ENCODE assay signal across 17 cellular contexts in genomic region chr20:34736106-34736505, GRCh38. TPM values are rescaled to one million over a fixed set of nuclear protein-coding genes. Genes with fewer than 3 reads are reported as not detected.
A peak's percentile ranks its signal among the peaks of the same experiment; 100 is the strongest.
DNase-seq lines count a peak whose midpoint lies in the region; ATAC-seq and TF ChIP-seq lines count a peak whose summit lies in the region.
"Had no signal": no experiment of that assay in that cellular context is flagged by ENCODE, and none has a peak within 500 bp of the region (broad histone marks: within the 10 kb centered on the region; RNA-seq: fewer than 3 reads in every experiment).

No MANE protein-coding gene starts in this region.

- H3K9me3 Mint-ChIP-seq in osteocyte (ENCODE audit: unreplicated experiment) (no peaks in the 10 kb centered on the region), HFFc6 (no peaks in the 10 kb centered on the region)
- H3K9me3 Mint-ChIP-seq: CD4-positive, CD25-positive, alpha-beta regulatory T cell; H9 had no signal

- TF ChIP-seq CTCF in heart left ventricle (IDR thresholded peaks at IDR 0.05) (no peak), osteocyte (IDR thresholded peaks at IDR 0.05) (no peak), HFFc6 (IDR thresholded peaks at IDR 0.05) (no peak)

- H3K27me3 Mint-ChIP-seq in osteocyte (ENCODE audit: unreplicated experiment), result no peaks in the 10 kb centered on the region
- H3K27me3 Mint-ChIP-seq in HFFc6 (ENCODE audit: insufficient read depth), result no peaks in the 10 kb centered on the region; the same call in 1 of the 2 replicates
- H3K27me3 Mint-ChIP-seq: B cell; CD4-positive, CD25-positive, alpha-beta regulatory T cell had no signal

- no peak overlapping the region for H3K4me3 ChIP-seq in heart left ventricle

- peaks cover 0 to 21% (median 2%) of the 10 kb centered on the region in 12 donors for H3K4me1 ChIP-seq in heart left ventricle

- peaks cover 0 to 78% (median 63%) of the 10 kb centered on the region in 9 donors for H3K36me3 ChIP-seq in heart left ventricle

- H3K4me3 Mint-ChIP-seq in osteocyte (ENCODE audit: unreplicated experiment) (no peak overlapping the region), HFFc6 (no peak overlapping the region)
- H3K4me3 Mint-ChIP-seq: B cell; CD4-positive, CD25-positive, alpha-beta regulatory T cell; H9 had no signal

- H3K27ac Mint-ChIP-seq in osteocyte (ENCODE audit: unreplicated experiment) (peak overlapping the region; percentile 3), HFFc6 (no peak overlapping the region; the same call in 1 of the 2 replicates)
- H3K27ac Mint-ChIP-seq: B cell; CD4-positive, CD25-positive, alpha-beta regulatory T cell had no signal

- peak; percentile 14 for DNase-seq in Ammon's horn (ENCODE audit: low spot score)
- peak; percentile 68 for DNase-seq in NCI-H1694 treated with DMSO at 0.1 percent for 48 hours (lab: John Stamatoyannopoulos, UW)
- DNase-seq in heart left ventricle, result peak in 2 of 5 donors; percentile 26 to 38
- DNase-seq in osteocyte (ENCODE audit: extremely low spot score, unreplicated experiment), result no peak
- no peak for DNase-seq in HFFc6
- DNase-seq: CD4-positive, CD25-positive, alpha-beta regulatory T cell; DMS79; H9; NCI-H1930; NCI-H510A; NCI-H774; PC-3 had no signal

- H3K27ac ChIP-seq in heart left ventricle, result peak overlapping the region in 1 of 12 donors; percentile 11
- H3K27ac ChIP-seq: HL-60, RWPE1 had no signal

- peaks cover 26% of the 10 kb centered on the region for H3K36me3 Mint-ChIP-seq in osteocyte (ENCODE audit: unreplicated experiment)
- peaks cover 28% of the 10 kb centered on the region for H3K36me3 Mint-ChIP-seq in HFFc6 (ENCODE audit: low read depth)

- no peaks in the 10 kb centered on the region for H3K4me1 Mint-ChIP-seq in osteocyte (ENCODE audit: unreplicated experiment)
- no peaks in the 10 kb centered on the region for H3K4me1 Mint-ChIP-seq in HFFc6 (ENCODE audit: low read depth)
- H3K4me1 Mint-ChIP-seq: B cell, H9 had no signal

- intact Hi-C loops in heart left ventricle (cut with DNase I), result no loop called here

- no peaks in the 10 kb centered on the region for H3K9me3 ChIP-seq in heart left ventricle

- no peak for TF ChIP-seq POLR2A in heart left ventricle (IDR thresholded peaks at IDR 0.05)

- ATAC-seq in heart left ventricle (peak in 3 of 4 donors; percentile 51 to 83 (median 64)), GM21515 (IDR thresholded peaks at IDR 0.05; ENCODE audit: unreplicated experiment) (no peak), HG03521 (IDR thresholded peaks at IDR 0.05; ENCODE audit: unreplicated experiment) (no peak)
- ATAC-seq: PC-3 had no signal

- WGBS in heart left ventricle, 4 donors, result 39 to 63% (median 49%) methylated on average over 4 of the region's 4 CpGs

- no peaks in the 10 kb centered on the region for H3K27me3 ChIP-seq in heart left ventricle

RNA-seq across cellular contexts. Expression of gene TP53INP2, which starts 32.0 kb away (rescaled TPM):
- total RNA-seq in heart left ventricle (100 to 1,000 TPM in 5 of 9 donors, 10 to 100 TPM in 4; 70.4 to 176 (median 111) TPM), osteocyte (34.3 and 34.4 TPM in 2 replicates)
- polyA plus RNA-seq in heart left ventricle, result 10 to 100 TPM; 54.6 to 93.7 TPM
- 10 to 100 TPM; 14.2 to 23.8 (median 21.3) TPM for total RNA-seq in HFFc6 (2021; fragmentation: NEBNext Ultra II Directional; extraction: Animal tissue kit (Norgen Biotek cat#: 25700))

RNA-seq across cellular contexts. Expression of gene PIGU, which starts 59.2 kb away (rescaled TPM):
- total RNA-seq in heart left ventricle, result 10 to 100 TPM; 10.8 to 20.8 (median 15.0) TPM
- polyA plus RNA-seq in heart left ventricle, result 10 to 100 TPM; 21.0 to 24.8 TPM
- 15.5 and 18.2 TPM in 2 replicates for total RNA-seq in osteocyte
- total RNA-seq in HFFc6 (2021; fragmentation: NEBNext Ultra II Directional; extraction: Animal tissue kit (Norgen Biotek cat#: 25700)), result 10 to 100 TPM; 22.5 to 28.9 (median 24.9) TPM

Comparison
In these comparisons a context has a peak if more than half of its experiments do, and no peak if none do; other contexts are left out.
1. DNase-seq: peak in Ammon's horn (single experiment) and NCI-H1694 treated with DMSO at 0.1 percent for 48 hours (single experiment); none in osteocyte (single experiment) and HFFc6 (single experiment).
2. ATAC-seq: peak in heart left ventricle (3 of 4); none in GM21515 (single experiment) and HG03521 (single experiment).